23 cellular contexts compared by ENCODE assay signal in genomic region chr5:173964491-173964890, GRCh38. TPM values are rescaled to one million over a fixed set of nuclear protein-coding genes. Genes with fewer than 3 reads are reported as not detected.
DNase-seq lines count a peak whose midpoint lies in the region; ATAC-seq and TF ChIP-seq lines count a peak whose summit lies in the region.
"Had no signal": no experiment of that assay in that cellular context is flagged by ENCODE, and none has a peak within 500 bp of the region (broad histone marks: within the 10 kb centered on the region; RNA-seq: fewer than 3 reads in every experiment).

No MANE protein-coding gene starts in this region.

- H3K9me3 ChIP-seq in H9 (ENCODE audit: control insufficient read depth, low read depth, low read length), result no peaks in the 10 kb centered on the region
- no peaks in the 10 kb centered on the region for H3K9me3 ChIP-seq in naive thymus-derived CD4-positive, alpha-beta T cell (ENCODE audit: control insufficient read depth in 2 of 3, low read length in 3 of 3)
- H3K9me3 ChIP-seq: thoracic aorta had no signal

- peaks cover 51 to 52% of the 10 kb centered on the region in 2 experiments for H3K4me1 Mint-ChIP-seq in H9
- peaks cover 59% of the 10 kb centered on the region for H3K4me1 Mint-ChIP-seq in brain
- peaks cover 5 to 36% (median 28%) of the 10 kb centered on the region in 7 donors for H3K4me1 Mint-ChIP-seq in naive thymus-derived CD4-positive, alpha-beta T cell
- H3K4me1 Mint-ChIP-seq: naive B cell; stimulated activated effector memory CD8-positive, alpha-beta T cell treated with anti-CD3 and anti-CD28 coated beads, Interleukin-12 subunit alpha, Interleukin-12 subunit beta, amount 100 ng/mL, for 72 hours had no signal

- peak overlapping the region; percentile 91 for H3K56ac ChIP-seq in H9 (ENCODE audit: insufficient read length, low read depth, low read length)

- CTCF ChIA-PET in BJ (lab: Yijun Ruan, JAX), result no interaction called here
- CTCF ChIA-PET in naive thymus-derived CD4-positive, alpha-beta T cell (lab: Charles Lee), result interaction anchor here (0.7 kb wide), 1 partner anchor 1532 kb away, joined by 4 read pairs; no protein-coding TSS in a partner anchor

- peak overlapping the region; percentile 79 for H3K9ac ChIP-seq in H9 (ENCODE audit: extremely low read depth, insufficient read length, low read length)

- H4K5ac ChIP-seq in H9 (ENCODE audit: insufficient read length, low read depth, low read length), result no peak overlapping the region

- H2BK20ac ChIP-seq in H9 (ENCODE audit: low read depth, low read length, poor library complexity, severe bottlenecking), result no peak overlapping the region

- intact Hi-C loops in naive thymus-derived CD4-positive, alpha-beta T cell (cut with micrococcal nuclease), result no loop called here

- no peak overlapping the region for H3K18ac ChIP-seq in H9 (ENCODE audit: insufficient read length, low read depth, low read length)

- no peak overlapping the region for H2AK5ac ChIP-seq in H9 (ENCODE audit: insufficient read length, low read length)

- H3K4me2 ChIP-seq in H9 (ENCODE audit: insufficient read depth, insufficient read length, low read length), result peak overlapping the region; percentile 87

- POLR2A ChIA-PET in BJ (lab: Charles Lee), result no interaction called here
- POLR2A ChIA-PET in naive thymus-derived CD4-positive, alpha-beta T cell (lab: Charles Lee), result interaction anchor here (1.6 kb wide), 1 partner anchor 47 kb away, joined by 6 read pairs; no protein-coding TSS in a partner anchor

- H3K4ac ChIP-seq in H9 (ENCODE audit: low read depth, low read length), result no peak overlapping the region; the same call in 1 of the 2 replicates

- no peak overlapping the region for H2BK120ac ChIP-seq in H9 (ENCODE audit: low read depth, low read length, poor library complexity, severe bottlenecking)

- WGBS in H9 (ENCODE audit: extremely low coverage, insufficient read length, low lambda C conversion rate), result no CpG with 5 or more reads among the region's 1 CpG

- no peak overlapping the region for H2BK5ac ChIP-seq in H9 (ENCODE audit: insufficient read length, low read length)

- H3K27me3 ChIP-seq in BJ (ENCODE audit: control insufficient read depth, insufficient read depth, low read length), result no peaks in the 10 kb centered on the region
- H3K27me3 ChIP-seq in H9 (ENCODE audit: insufficient read depth, low read length), result no peaks in the 10 kb centered on the region
- no peaks in the 10 kb centered on the region for H3K27me3 ChIP-seq in naive thymus-derived CD4-positive, alpha-beta T cell (ENCODE audit: control insufficient read depth in 2 of 2, insufficient read depth in 2 of 2, low read length in 2 of 2)

- no peak overlapping the region for H3K14ac ChIP-seq in H9 (ENCODE audit: insufficient read depth, low read length)

- no peaks in the 10 kb centered on the region for H3K79me2 ChIP-seq in H9 (ENCODE audit: insufficient read depth, low read length)

- H2BK15ac ChIP-seq in H9 (ENCODE audit: low read depth, low read length), result no peak overlapping the region

- H3K23ac ChIP-seq in H9 (ENCODE audit: insufficient read length, low read depth, low read length), result no peak overlapping the region

- peak overlapping the region; percentile 49 to 78 for H3K4me3 Mint-ChIP-seq in H9
- peak overlapping the region in 1 of 5 experiments; percentile 14 for H3K4me3 Mint-ChIP-seq in brain
- H3K4me3 Mint-ChIP-seq in naive thymus-derived CD4-positive, alpha-beta T cell, result peak overlapping the region in 7 of 10 donors; percentile 12 to 61 (median 28)
- H3K4me3 Mint-ChIP-seq: activated naive CD8-positive, alpha-beta T cell treated with anti-CD3 and anti-CD28 coated beads, Interleukin-2, amount 10 ng/mL, durations not matched to agents 7 days and 5 days; stimulated activated effector memory CD8-positive, alpha-beta T cell treated with anti-CD3 and anti-CD28 coated beads, Interleukin-12 subunit alpha, Interleukin-12 subunit beta, amount 100 ng/mL, for 72 hours had no signal

- H3K36me3 Mint-ChIP-seq in H9 (ENCODE audit: insufficient read depth in 1 of 3, low read depth in 3 of 3), result no peaks in the 10 kb centered on the region
- no peaks in the 10 kb centered on the region for H3K36me3 Mint-ChIP-seq in brain
- peaks cover 0 to 6% (median 0%) of the 10 kb centered on the region in 5 donors for H3K36me3 Mint-ChIP-seq in naive thymus-derived CD4-positive, alpha-beta T cell
- H3K36me3 Mint-ChIP-seq: activated naive CD8-positive, alpha-beta T cell treated with anti-CD3 and anti-CD28 coated beads, Interleukin-2, amount 10 ng/mL, durations not matched to agents 7 days and 5 days; stimulated activated effector memory CD8-positive, alpha-beta T cell treated with anti-CD3 and anti-CD28 coated beads, Interleukin-12 subunit alpha, Interleukin-12 subunit beta, amount 100 ng/mL, for 72 hours had no signal

- peak overlapping the region; percentile 98 for H3K27ac ChIP-seq in H9 (ENCODE audit: insufficient read length, low read depth, low read length)
- no peak overlapping the region for H3K27ac ChIP-seq in naive thymus-derived CD4-positive, alpha-beta T cell (ENCODE audit: low read depth, low read length)
- H3K27ac ChIP-seq: SK-N-MC, thoracic aorta had no signal

- H2AFZ ChIP-seq in H9 (ENCODE audit: low read length), result no peak overlapping the region

- peak overlapping the region; percentile 87 for H2BK12ac ChIP-seq in H9 (ENCODE audit: insufficient read length, low read depth, low read length)

- H3K36me3 ChIP-seq in BJ (ENCODE audit: control insufficient read depth, insufficient read depth, low read length), result no peaks in the 10 kb centered on the region
- no peaks in the 10 kb centered on the region for H3K36me3 ChIP-seq in naive thymus-derived CD4-positive, alpha-beta T cell (ENCODE audit: control insufficient read depth in 2 of 3, insufficient read depth in 3 of 3, low read length in 3 of 3)
- H3K36me3 ChIP-seq: thoracic aorta had no signal

- H3K4me3 ChIP-seq in BJ (ENCODE audit: low read depth, low read length), result peak overlapping the region; percentile 37; the same call in 1 of the 2 replicates
- no peak overlapping the region for H3K4me3 ChIP-seq in naive thymus-derived CD4-positive, alpha-beta T cell (ENCODE audit: low read length)
- H3K4me3 ChIP-seq: SK-N-MC had no signal

- TF ChIP-seq CTCF in BJ (IDR thresholded peaks at IDR 0.05; ENCODE audit: insufficient read depth, low read depth, low read length) (no peak), H9 (conservative IDR thresholded peaks at IDR 0.05) (no peak), brain (conservative IDR thresholded peaks at IDR 0.05) (no peak)

- H3K9me3 Mint-ChIP-seq in H9 (no peaks in the 10 kb centered on the region), brain (peaks cover 0 to 3% (median 0%) of the 10 kb centered on the region in 5 experiments)
- no peaks in the 10 kb centered on the region for H3K9me3 Mint-ChIP-seq in naive thymus-derived CD4-positive, alpha-beta T cell
- H3K9me3 Mint-ChIP-seq: activated naive CD8-positive, alpha-beta T cell treated with anti-CD3 and anti-CD28 coated beads, Interleukin-2, amount 10 ng/mL, durations not matched to agents 7 days and 5 days; CD8-positive, alpha-beta memory T cell; HFFc6; naive B cell; stimulated activated effector memory CD8-positive, alpha-beta T cell treated with anti-CD3 and anti-CD28 coated beads, Interleukin-12 subunit alpha, Interleukin-12 subunit beta, amount 100 ng/mL, for 72 hours had no signal

- no peak overlapping the region for H4K91ac ChIP-seq in H9 (ENCODE audit: insufficient read length, low read depth, low read length)

- H3K27ac Mint-ChIP-seq in H9 (peak overlapping the region; percentile 78 to 94 (median 89); a peak in 4 of 7 replicates), brain (peak overlapping the region in 4 of 5 experiments; percentile 27 to 92 (median 37))
- H3K27ac Mint-ChIP-seq in naive thymus-derived CD4-positive, alpha-beta T cell, result peak overlapping the region in 3 of 9 donors; percentile 65 to 91 (median 72)
- H3K27ac Mint-ChIP-seq: activated naive CD8-positive, alpha-beta T cell treated with anti-CD3 and anti-CD28 coated beads, Interleukin-2, amount 10 ng/mL, durations not matched to agents 7 days and 5 days; stimulated activated effector memory CD8-positive, alpha-beta T cell treated with anti-CD3 and anti-CD28 coated beads, Interleukin-12 subunit alpha, Interleukin-12 subunit beta, amount 100 ng/mL, for 72 hours had no signal

- DNase-seq in BJ (ENCODE audit: low read depth) (no peak), H9 (no peak), Ammon's horn (ENCODE audit: low spot score) (no peak), CD1c-positive myeloid dendritic cell (ENCODE audit: extremely low spot score) (no peak), ureter (ENCODE audit: low spot score) (no peak), NCI-H774 (lab: John Stamatoyannopoulos, UW) (no peak)
- no peak for DNase-seq in naive thymus-derived CD4-positive, alpha-beta T cell
- DNase-seq: activated CD8-positive, alpha-beta memory T cell treated with anti-CD3 and anti-CD28 coated beads, Interleukin-2, amount 50 U/mL, for 48 hours; activated effector memory CD4-positive, alpha-beta T cell treated with Interleukin-2 at 50 U/mL for 16 hours; activated naive CD8-positive, alpha-beta T cell treated with anti-CD3 and anti-CD28 coated beads, Interleukin-2, amount 10 ng/mL, durations not matched to agents 7 days and 5 days; effector CD4-positive, alpha-beta T cell; HFFc6; naive B cell; NCI-H446 had no signal

- H4K8ac ChIP-seq in H9 (replicated peaks; ENCODE audit: insufficient read length, low read depth, low read length), result no peak overlapping the region

- H3T11ph ChIP-seq in H9 (ENCODE audit: low read length), result no peak overlapping the region

- H3K79me1 ChIP-seq in H9 (ENCODE audit: insufficient read depth, low read depth, low read length, poor library complexity, severe bottlenecking), result no peaks in the 10 kb centered on the region

- H3K4me1 ChIP-seq in H9 (ENCODE audit: insufficient read depth, low read length), result peaks cover 15% of the 10 kb centered on the region; the same call in 1 of the 2 replicates
- peaks cover 0 to 24% of the 10 kb centered on the region in 2 donors for H3K4me1 ChIP-seq in naive thymus-derived CD4-positive, alpha-beta T cell (ENCODE audit: control insufficient read depth in 2 of 2, insufficient read depth in 2 of 2, low read length in 2 of 2)

- no peaks in the 10 kb centered on the region for H4K20me1 ChIP-seq in H9 (ENCODE audit: control insufficient read depth, insufficient read depth, insufficient read length)

- ATAC-seq in naive thymus-derived CD4-positive, alpha-beta T cell, result no peak
- ATAC-seq: stimulated activated effector memory CD8-positive, alpha-beta T cell treated with anti-CD3 and anti-CD28 coated beads, Interleukin-12 subunit alpha, Interleukin-12 subunit beta, amount 100 ng/mL, for 72 hours had no signal

- H3K27me3 Mint-ChIP-seq in H9 (ENCODE audit: low read depth) (no peaks in the 10 kb centered on the region; the same call in 1 of the 2 replicates), brain (peaks cover 3% of the 10 kb centered on the region)
- peaks cover 0 to 4% (median 0%) of the 10 kb centered on the region in 5 donors for H3K27me3 Mint-ChIP-seq in naive thymus-derived CD4-positive, alpha-beta T cell
- H3K27me3 Mint-ChIP-seq: activated naive CD8-positive, alpha-beta T cell treated with anti-CD3 and anti-CD28 coated beads, Interleukin-2, amount 10 ng/mL, durations not matched to agents 7 days and 5 days had no signal

- no peaks in the 10 kb centered on the region for H3K23me2 ChIP-seq in H9 (ENCODE audit: insufficient read length, low read depth, low read length, poor library complexity, severe bottlenecking)

RNA-seq across cellular contexts. Expression of gene C5orf47, which starts 24.5 kb away (rescaled TPM):
- not detected in 2 replicates for polyA plus RNA-seq in BJ (2011; rRNA removed)
- not detected in 2 replicates for polyA minus RNA-seq in BJ (2011; rRNA and poly(A)+ RNA removed)
- total RNA-seq in H9 (2021), result 0.09 and 0.11 TPM in 2 replicates
- not detected for polyA plus RNA-seq in brain (ENCODE audit: insufficient read depth, low read depth, low replicate concordance)
- not detected for total RNA-seq in naive thymus-derived CD4-positive, alpha-beta T cell
- not detected for polyA plus RNA-seq in naive thymus-derived CD4-positive, alpha-beta T cell
- total RNA-seq in ureter, result not detected
- total RNA-seq: activated naive CD8-positive, alpha-beta T cell treated with anti-CD3 and anti-CD28 coated beads, Interleukin-2, amount 10 ng/mL, durations not matched to agents 7 days and 5 days; CD8-positive, alpha-beta memory T cell; HFFc6; LHCN-M2; RPMI7951; T-helper 2 cell treated with Interferon-gamma antibody and Interleukin-4, amounts not matched to agents 100 ng/mL and 5 ng/mL, for 36 hours had no signal
- polyA plus RNA-seq: CD8-positive, alpha-beta memory T cell; esophagus had no signal
